9 cellular contexts compared by ENCODE assay signal in genomic region chr5:158875272-158875679, GRCh38.
DNase-seq lines count a peak whose midpoint lies in the region; ATAC-seq and TF ChIP-seq lines count a peak whose summit lies in the region.
"Had no signal": no experiment of that assay in that cellular context is flagged by ENCODE, and none has a peak within 500 bp of the region (broad histone marks: within the 10 kb centered on the region; RNA-seq: fewer than 3 reads in every experiment).

No MANE protein-coding gene starts in this region.

- no peaks in the 10 kb centered on the region for H3K27me3 Mint-ChIP-seq in stimulated activated naive CD8-positive, alpha-beta T cell treated with anti-CD3 and anti-CD28 coated beads, Interleukin-15, amount 100 ng/mL, for 72 hours

- intact Hi-C loops in esophagus squamous epithelium (cut with DNase I), result no loop called here

- H3K4me1 Mint-ChIP-seq in stimulated activated naive CD8-positive, alpha-beta T cell treated with anti-CD3 and anti-CD28 coated beads, Interleukin-15, amount 100 ng/mL, for 72 hours, result peaks cover 39% of the 10 kb centered on the region

- no peaks in the 10 kb centered on the region for H3K36me3 ChIP-seq in esophagus squamous epithelium

- DNase-seq in activated CD4-positive, CD25-positive, alpha-beta regulatory T cell treated with anti-CD3 and anti-CD28 coated beads, Interleukin-2, amount 50 U/mL, for 72 hours, result no peak
- peak; percentile 66 for DNase-seq in NAMALWA (ENCODE audit: low spot score)
- no peak for DNase-seq in esophagus squamous epithelium (lab: John Stamatoyannopoulos, UW)
- DNase-seq in stimulated activated naive CD8-positive, alpha-beta T cell treated with anti-CD3 and anti-CD28 coated beads, Interleukin-15, amount 100 ng/mL, for 72 hours, result no peak
- DNase-seq in nucleus accumbens (lab: John Stamatoyannopoulos, UW), result no peak
- DNase-seq in NCI-H748 (lab: John Stamatoyannopoulos, UW; ENCODE audit: unreplicated experiment), result no peak
- DNase-seq in AML-193 (lab: John Stamatoyannopoulos, UW), result no peak
- DNase-seq: stimulated activated CD4-positive, alpha-beta T cell treated with anti-CD3 and anti-CD28 coated beads, Interleukin-4, amount 100 ng/mL, for 24 hours had no signal

- H3K27ac Mint-ChIP-seq in stimulated activated naive CD8-positive, alpha-beta T cell treated with anti-CD3 and anti-CD28 coated beads, Interleukin-15, amount 100 ng/mL, for 72 hours, result peak overlapping the region; percentile 68 to 92

- WGBS in esophagus squamous epithelium, 2 donors, result 8 to 12% methylated on average over 1 of the region's 1 CpG

- no peaks in the 10 kb centered on the region for H3K9me3 ChIP-seq in esophagus squamous epithelium

- peak overlapping the region in 3 of 4 donors; percentile 42 to 62 (median 42) for H3K27ac ChIP-seq in esophagus squamous epithelium

- peak overlapping the region; percentile 22 to 35 for H3K4me3 Mint-ChIP-seq in stimulated activated naive CD8-positive, alpha-beta T cell treated with anti-CD3 and anti-CD28 coated beads, Interleukin-15, amount 100 ng/mL, for 72 hours

- peaks cover 0 to 16% (median 0%) of the 10 kb centered on the region in 4 donors for H3K27me3 ChIP-seq in esophagus squamous epithelium

- no peak for TF ChIP-seq CTCF in esophagus squamous epithelium (IDR thresholded peaks at IDR 0.05)

- peak overlapping the region in 2 of 4 donors; percentile 4 to 52 for H3K4me3 ChIP-seq in esophagus squamous epithelium

- no peak for TF ChIP-seq POLR2A in esophagus squamous epithelium (IDR thresholded peaks at IDR 0.05)

- H3K4me1 ChIP-seq in esophagus squamous epithelium, result peaks cover 0 to 34% (median 20%) of the 10 kb centered on the region in 3 donors

- ATAC-seq in activated CD4-positive, CD25-positive, alpha-beta regulatory T cell treated with anti-CD3 and anti-CD28 coated beads, Interleukin-2, amount 50 U/mL, for 24 hours, result peak; percentile 63 to 77
- peak; percentile 68 for ATAC-seq in stimulated activated naive CD8-positive, alpha-beta T cell treated with anti-CD3 and anti-CD28 coated beads, Interleukin-15, amount 100 ng/mL, for 72 hours

- H3K9me3 Mint-ChIP-seq in stimulated activated naive CD8-positive, alpha-beta T cell treated with anti-CD3 and anti-CD28 coated beads, Interleukin-15, amount 100 ng/mL, for 72 hours, result no peaks in the 10 kb centered on the region
